Comparison of ENCODE assay signal across 12 cellular contexts in genomic region chr2:69205491-69205890, GRCh38.
DNase-seq lines count a peak whose midpoint lies in the region; ATAC-seq and TF ChIP-seq lines count a peak whose summit lies in the region.
"Had no signal": no experiment of that assay in that cellular context is flagged by ENCODE, and none has a peak within 500 bp of the region (broad histone marks: within the 10 kb centered on the region; RNA-seq: fewer than 3 reads in every experiment).

No MANE protein-coding gene starts in this region.

- no peak overlapping the region for H3K4me2 ChIP-seq in skeletal muscle satellite cell (ENCODE audit: low read length)
- H3K4me2 ChIP-seq: A549 had no signal

- H3K4me1 ChIP-seq in adrenal gland (replicated peaks in 1 of 2) (peaks cover 13 to 20% of the 10 kb centered on the region in 2 donors), skeletal muscle satellite cell (ENCODE audit: control insufficient read depth, insufficient read depth, low read length) (peaks cover 59% of the 10 kb centered on the region), vagina (peaks cover 22% of the 10 kb centered on the region)
- H3K4me1 ChIP-seq: A549, Caco-2 had no signal

- peak in 2 of 7 donors; percentile 29 to 30 for DNase-seq in adrenal gland
- DNase-seq in myocyte (ENCODE audit: low read depth), result peak; percentile 90
- DNase-seq in vagina (ENCODE audit: extremely low spot score in 2 of 2), result no peak
- DNase-seq in activated CD4-positive, CD25-positive, alpha-beta regulatory T cell (lab: John Stamatoyannopoulos, UW), result no peak
- DNase-seq: Caco-2; CD8-positive, alpha-beta memory T cell; GF-D8 had no signal

- ATAC-seq in HG02970 (IDR thresholded peaks at IDR 0.05; ENCODE audit: low FRiP score, unreplicated experiment) (no peak), GM18517 (IDR thresholded peaks at IDR 0.05; ENCODE audit: unreplicated experiment) (no peak)
- ATAC-seq: HCT116 had no signal

- intact Hi-C loops in adrenal gland (cut with DNase I), result loop anchor here in 1 of 2 donors (10.0 kb wide), 1 partner anchor 89 kb away; no protein-coding TSS in a partner anchor
- intact Hi-C loops in vagina (cut with DNase I), result no loop called here

- TF ChIP-seq POLR2A in adrenal gland (IDR thresholded peaks at IDR 0.05) (no peak), vagina (IDR thresholded peaks at IDR 0.05) (no peak)

- H3K27ac ChIP-seq in adrenal gland (peak overlapping the region in 3 of 5 donors; percentile 5 to 64 (median 54)), vagina (peak overlapping the region; percentile 11)

- TF ChIP-seq CTCF in adrenal gland (IDR thresholded peaks at IDR 0.05) (no peak), vagina (IDR thresholded peaks at IDR 0.05) (no peak)

- H3K9me3 ChIP-seq in adrenal gland (replicated peaks in 1 of 3) (no peaks in the 10 kb centered on the region), skeletal muscle satellite cell (replicated peaks; ENCODE audit: low read length) (no peaks in the 10 kb centered on the region), vagina (no peaks in the 10 kb centered on the region)
- H3K9me3 ChIP-seq: A549, Caco-2 had no signal

- 53 to 59% (median 57%) methylated on average over 2 of the region's 2 CpGs for WGBS in adrenal gland, 4 donors

- H3K27me3 ChIP-seq in adrenal gland, result no peaks in the 10 kb centered on the region
- H3K27me3 ChIP-seq in skeletal muscle satellite cell (ENCODE audit: control insufficient read depth, insufficient read depth, low read length), result no peaks in the 10 kb centered on the region
- no peaks in the 10 kb centered on the region for H3K27me3 ChIP-seq in vagina

- no peak overlapping the region for H3K4me3 ChIP-seq in adrenal gland
- H3K4me3 ChIP-seq in skeletal muscle satellite cell (ENCODE audit: low read length), result no peak overlapping the region
- H3K4me3 ChIP-seq in vagina, result no peak overlapping the region
- H3K4me3 ChIP-seq: A549 had no signal

- H3K9ac ChIP-seq in skeletal muscle satellite cell (ENCODE audit: low read depth, low read length), result peak overlapping the region; percentile 72

- H3K36me3 ChIP-seq in adrenal gland (replicated peaks in 1 of 2) (no peaks in the 10 kb centered on the region), skeletal muscle satellite cell (ENCODE audit: insufficient read depth, low read length) (peaks cover 23% of the 10 kb centered on the region), vagina (no peaks in the 10 kb centered on the region)
